In genomic region chr17:21292867-21293845, GRCh38 we compare ENCODE assay signal across 18 cellular contexts. TPM values are rescaled to one million over a fixed set of nuclear protein-coding genes. Genes with fewer than 3 reads are reported as not detected.
DNase-seq lines count a peak whose midpoint lies in the region; ATAC-seq, FAIRE-seq and TF ChIP-seq lines count a peak whose summit lies in the region.
"Had no signal": no experiment of that assay in that cellular context is flagged by ENCODE, and none has a peak within 500 bp of the region (broad histone marks: within the 10 kb centered on the region; RNA-seq: fewer than 3 reads in every experiment).

No MANE protein-coding gene starts in this region.

- no peak overlapping the region for H3K14ac ChIP-seq in IMR-90 (replicated peaks; ENCODE audit: low read depth, low read length)

- peaks cover 15 to 47% (median 33%) of the 10 kb centered on the region in 4 donors for H3K4me1 Mint-ChIP-seq in CD4-positive, alpha-beta memory T cell
- peaks cover 33% of the 10 kb centered on the region for H3K4me1 Mint-ChIP-seq in osteocyte (ENCODE audit: unreplicated experiment)

- H3K9ac ChIP-seq in IMR-90 (ENCODE audit: low read depth, low read length) (no peak overlapping the region), kidney (ENCODE audit: low read length in 2 of 2) (no peak overlapping the region)

- H3K27me3 ChIP-seq in CD4-positive, alpha-beta memory T cell (ENCODE audit: insufficient read depth, low read length) = no peaks in the 10 kb centered on the region
- H3K27me3 ChIP-seq in IMR-90 (ENCODE audit: control insufficient read depth, insufficient read depth, low read length) = no peaks in the 10 kb centered on the region
- H3K27me3 ChIP-seq in esophagus muscularis mucosa = no peaks in the 10 kb centered on the region

- peaks cover 2% of the 10 kb centered on the region for H3K36me3 ChIP-seq in CD4-positive, alpha-beta memory T cell (ENCODE audit: insufficient read depth, low read length)
- peaks cover 10% of the 10 kb centered on the region for H3K36me3 ChIP-seq in IMR-90 (ENCODE audit: control insufficient read depth, insufficient read depth, low read length)
- no peaks in the 10 kb centered on the region for H3K36me3 ChIP-seq in kidney (ENCODE audit: control insufficient read depth in 1 of 2, insufficient read depth in 2 of 2, low read length in 2 of 2)
- peaks cover 0 to 18% (median 4%) of the 10 kb centered on the region in 4 donors for H3K36me3 ChIP-seq in esophagus muscularis mucosa

- peaks cover 4% of the 10 kb centered on the region; the same call in 1 of the 2 replicates for H3K9me1 ChIP-seq in IMR-90 (ENCODE audit: insufficient read depth, low read length)

- no peak overlapping the region for H3K4ac ChIP-seq in IMR-90 (ENCODE audit: low read depth, low read length)

- H2AFZ ChIP-seq in IMR-90 (replicated peaks; ENCODE audit: low read length, poor library complexity) = no peak overlapping the region

- H4K5ac ChIP-seq in IMR-90 (ENCODE audit: low read depth, low read length) = no peak overlapping the region

- no peak overlapping the region for H3K56ac ChIP-seq in IMR-90 (ENCODE audit: extremely low read depth, insufficient read depth, low read length)

- H3K27ac Mint-ChIP-seq in CD4-positive, alpha-beta memory T cell = peak overlapping the region in 5 of 7 donors; percentile 31 to 80 (median 58)
- H3K27ac Mint-ChIP-seq in osteocyte (ENCODE audit: unreplicated experiment) = no peak overlapping the region

- in situ Hi-C loops in IMR-90 (cut with MboI; ENCODE audit: low sequenced_read_pairs) = no loop called here

- CTCF ChIA-PET in CD4-positive, alpha-beta memory T cell (lab: Charles Lee; ENCODE audit: partially characterized antibody) = no interaction called here
- CTCF ChIA-PET in IMR-90 (lab: Yijun Ruan, JAX) = no interaction called here

- H2BK20ac ChIP-seq in IMR-90 (ENCODE audit: low read depth, low read length) = no peak overlapping the region

- H2BK120ac ChIP-seq in IMR-90 (ENCODE audit: low read depth, low read length) = no peak overlapping the region

- H2BK5ac ChIP-seq in IMR-90 (ENCODE audit: low read depth, low read length, poor library complexity, severe bottlenecking) = no peak overlapping the region

- peaks cover 39% of the 10 kb centered on the region for H3K4me1 ChIP-seq in CD4-positive, alpha-beta memory T cell (ENCODE audit: insufficient read depth, low read length)
- peaks cover 33% of the 10 kb centered on the region for H3K4me1 ChIP-seq in IMR-90 (ENCODE audit: control insufficient read depth, insufficient read depth, low read length)
- H3K4me1 ChIP-seq in kidney (ENCODE audit: control insufficient read depth in 1 of 2, insufficient read depth in 1 of 2, low read depth in 1 of 2, low read length in 2 of 2) = peaks cover 33 to 42% of the 10 kb centered on the region in 2 donors
- peaks cover 50 to 86% (median 66%) of the 10 kb centered on the region in 4 donors for H3K4me1 ChIP-seq in esophagus muscularis mucosa

- no peak overlapping the region for H3K27ac ChIP-seq in CD4-positive, alpha-beta memory T cell (ENCODE audit: low read depth, low read length)
- H3K27ac ChIP-seq in IMR-90 (ENCODE audit: insufficient read depth, low read length) = no peak overlapping the region
- peak overlapping the region in 1 of 2 donors; percentile 23 for H3K27ac ChIP-seq in kidney (ENCODE audit: low read depth in 2 of 2, low read length in 2 of 2)
- H3K27ac ChIP-seq in esophagus muscularis mucosa (replicated peaks in 1 of 4) = no peak overlapping the region
- H3K27ac ChIP-seq: HL-60 had no signal

- no peaks in the 10 kb centered on the region for H3K9me3 ChIP-seq in CD4-positive, alpha-beta memory T cell (ENCODE audit: control insufficient read depth in 1 of 2, low read length in 2 of 2)
- H3K9me3 ChIP-seq in IMR-90 (ENCODE audit: control insufficient read depth, insufficient read depth, low read length) (peaks cover 3% of the 10 kb centered on the region; the same call in 1 of the 2 replicates), kidney (ENCODE audit: control insufficient read depth in 1 of 2, low read length in 2 of 2) (no peaks in the 10 kb centered on the region), esophagus muscularis mucosa (no peaks in the 10 kb centered on the region)

- H3K4me2 ChIP-seq in IMR-90 (ENCODE audit: low read depth, low read length) = no peak overlapping the region

- H3K27me3 Mint-ChIP-seq in CD4-positive, alpha-beta memory T cell = peaks cover 0 to 4% of the 10 kb centered on the region in 2 donors
- no peaks in the 10 kb centered on the region for H3K27me3 Mint-ChIP-seq in osteocyte (ENCODE audit: unreplicated experiment)
- H3K27me3 Mint-ChIP-seq: B cell had no signal

- H2AK5ac ChIP-seq in IMR-90 (ENCODE audit: low read depth, low read length) = no peak overlapping the region

- POLR2A ChIA-PET in CD4-positive, alpha-beta memory T cell (lab: Charles Lee; ENCODE audit: partially characterized antibody) = interaction anchor here (0.7 kb wide), 1 partner anchor 13 kb away, joined by 3 read pairs; no protein-coding TSS in a partner anchor
- POLR2A ChIA-PET in IMR-90 (lab: Charles Lee; ENCODE audit: unreplicated experiment) = no interaction called here

- ATAC-seq in IMR-90 (ENCODE audit: low read depth) = no peak
- no peak for ATAC-seq in HG02840 (IDR thresholded peaks at IDR 0.05; ENCODE audit: low FRiP score, unreplicated experiment)

- WGBS in IMR-90 (ENCODE audit: extremely low coverage in 2 of 2, insufficient read length in 1 of 2), 2 experiments = 69% methylated on average over 15 of the region's 20 CpGs; no CpG with 5 or more reads in 1 of the 2 experiments
- WGBS in esophagus muscularis mucosa = 78% methylated on average over 20 of the region's 20 CpGs

- H3K36me3 Mint-ChIP-seq in CD4-positive, alpha-beta memory T cell = peaks cover 0 to 21% of the 10 kb centered on the region in 2 donors
- H3K36me3 Mint-ChIP-seq in osteocyte (ENCODE audit: unreplicated experiment) = peaks cover 2% of the 10 kb centered on the region

- H4K8ac ChIP-seq in IMR-90 (ENCODE audit: low read depth in 2 of 2, low read length in 2 of 2) = no peak overlapping the region

- TF ChIP-seq EP300 in esophagus muscularis mucosa (IDR thresholded peaks at IDR 0.05) = no peak

- H2AK9ac ChIP-seq in IMR-90 (replicated peaks; ENCODE audit: low read depth, low read length, poor library complexity) = peak overlapping the region; percentile 21

- TF ChIP-seq CTCF in IMR-90 (conservative IDR thresholded peaks at IDR 0.05; ENCODE audit: low read depth, low read length) = no peak
- TF ChIP-seq CTCF in kidney (IDR thresholded peaks at IDR 0.05; ENCODE audit: borderline replicate concordance, extremely low read depth, insufficient read depth) = no peak
- no peak for TF ChIP-seq CTCF in osteocyte (IDR thresholded peaks at IDR 0.05)
- no peak for TF ChIP-seq CTCF in esophagus muscularis mucosa (IDR thresholded peaks at IDR 0.05)

- H2BK15ac ChIP-seq in IMR-90 (ENCODE audit: low read depth, low read length) = no peak overlapping the region

- intact Hi-C loops in CD4-positive, alpha-beta memory T cell (cut with micrococcal nuclease) = no loop called here
- intact Hi-C loops in IMR-90 (cut with micrococcal nuclease) (no loop called here), kidney (cut with DNase I) (no loop called here), esophagus muscularis mucosa (cut with DNase I) (no loop called here)

- H3K9me3 Mint-ChIP-seq in CD4-positive, alpha-beta memory T cell = peaks cover 0 to 17% (median 9%) of the 10 kb centered on the region in 8 donors
- no peaks in the 10 kb centered on the region for H3K9me3 Mint-ChIP-seq in osteocyte (ENCODE audit: unreplicated experiment)

- no TSS peak for BruUV-seq in IMR-90 (replicated peaks; lab: Mats Ljungman, UMichigan)

- peak in 1 of 5 donors; percentile 18 for DNase-seq in CD4-positive, alpha-beta memory T cell
- no peak for DNase-seq in IMR-90
- DNase-seq in kidney = peak; percentile 77
- DNase-seq in osteocyte (ENCODE audit: extremely low spot score, unreplicated experiment) = peak; percentile 85
- DNase-seq in esophagus muscularis mucosa (ENCODE audit: extremely low spot score) = no peak
- DNase-seq in activated effector memory CD4-positive, alpha-beta T cell treated with Interleukin-2 at 50 U/mL for 16 hours = no peak
- DNase-seq: CD8-positive, alpha-beta memory T cell; DMS79; HCEC 1CT; KBM-7; MV-4-11; NCI-H1436; NCI-H2029 treated with DMSO at 0.1 percent for 48 hours; NCI-H510A had no signal

- peaks cover under 1 to 42% of the 10 kb centered on the region in 2 experiments; a peak in 3 of 4 replicates for H3K79me1 ChIP-seq in IMR-90 (ENCODE audit: low read depth in 1 of 2, low read length in 2 of 2)

- no peak overlapping the region for H3K4me3 Mint-ChIP-seq in CD4-positive, alpha-beta memory T cell
- H3K4me3 Mint-ChIP-seq in osteocyte (ENCODE audit: unreplicated experiment) = no peak overlapping the region
- H3K4me3 Mint-ChIP-seq: B cell had no signal

- H3K18ac ChIP-seq in IMR-90 (ENCODE audit: low read depth, low read length) = no peak overlapping the region

- TF ChIP-seq RAD21 in IMR-90 (IDR thresholded peaks at IDR 0.05; ENCODE audit: low read length) = no peak

- H3K4me3 ChIP-seq in CD4-positive, alpha-beta memory T cell (ENCODE audit: low read length in 2 of 2) = no peak overlapping the region
- no peak overlapping the region for H3K4me3 ChIP-seq in IMR-90 (ENCODE audit: insufficient read depth, low read depth, low read length)
- no peak overlapping the region for H3K4me3 ChIP-seq in kidney (ENCODE audit: low read length in 2 of 2)
- no peak overlapping the region for H3K4me3 ChIP-seq in esophagus muscularis mucosa

- H4K91ac ChIP-seq in IMR-90 (ENCODE audit: insufficient read depth, low read depth, low read length) = no peak overlapping the region

- no peak for FAIRE-seq in kidney (lab: Jason Lieb, UNC)
- FAIRE-seq: D721Med had no signal

- TF ChIP-seq POLR2A in IMR-90 (IDR thresholded peaks at IDR 0.05; ENCODE audit: low read depth, low read length) = no peak
- no peak for TF ChIP-seq POLR2A in esophagus muscularis mucosa (IDR thresholded peaks at IDR 0.05; ENCODE audit: low read depth)

- H4K20me1 ChIP-seq in IMR-90 (ENCODE audit: insufficient read depth, low read length) = peaks cover 99% of the 10 kb centered on the region

- dilution Hi-C loops in IMR-90 (cut with HindIII; ENCODE audit: low sequenced_read_pairs, unreplicated experiment) = no loop called here

- H3K23ac ChIP-seq in IMR-90 (ENCODE audit: low read depth, low read length) = no peak overlapping the region

RNA-seq across cellular contexts. Expression of gene MAP2K3, which starts 8.6 kb away (rescaled TPM):
- 10 to 100 TPM; 52.6 to 63.2 TPM for total RNA-seq in CD4-positive, alpha-beta memory T cell
- 10 to 100 TPM; 48.5 to 88.9 TPM for polyA plus RNA-seq in CD4-positive, alpha-beta memory T cell
- total RNA-seq in IMR-90 (2012; rRNA removed) (23.5 and 25.0 TPM in 2 replicates), kidney (44.0 TPM), osteocyte (33.1 and 36.2 TPM in 2 replicates), esophagus muscularis mucosa (10 to 100 TPM; 23.3 to 42.4 (median 30.5) TPM)
- polyA plus RNA-seq in IMR-90 (2012; rRNA removed) (72.6 and 82.2 TPM in 2 replicates), kidney (ENCODE audit: insufficient read depth, low read depth, low replicate concordance) (40.1 TPM)
- 80.0 and 96.7 TPM in 2 replicates for polyA plus RNA-seq in IMR-90 (2012; cell fraction: cytosol; rRNA removed)
- 106 and 189 TPM in 2 replicates for polyA plus RNA-seq in IMR-90 (2012; cell fraction: nucleus; rRNA removed; ENCODE audit: low replicate concordance)

RNA-seq across cellular contexts. Expression of gene NATD1, which starts 39.9 kb away (rescaled TPM):
- 10 to 100 TPM; 13.1 to 13.5 TPM for total RNA-seq in CD4-positive, alpha-beta memory T cell
- 1 to 10 TPM in 1 of 2 donors, under 1 TPM in 1; 0.32 to 2.3 TPM for polyA plus RNA-seq in CD4-positive, alpha-beta memory T cell
- total RNA-seq in IMR-90 (2012; rRNA removed) (0.56 and 0.90 TPM in 2 replicates), kidney (14.2 TPM), osteocyte (18.5 and 18.8 TPM in 2 replicates), esophagus muscularis mucosa (10 to 100 TPM; 12.3 to 26.2 (median 18.1) TPM)
- polyA plus RNA-seq in IMR-90 (2012; rRNA removed) (4.1 and 4.3 TPM in 2 replicates), kidney (ENCODE audit: insufficient read depth, low read depth, low replicate concordance) (5.0 TPM)
- 2.2 and 5.3 TPM in 2 replicates for polyA plus RNA-seq in IMR-90 (2012; cell fraction: cytosol; rRNA removed)
- polyA plus RNA-seq in IMR-90 (2012; cell fraction: nucleus; rRNA removed; ENCODE audit: low replicate concordance) = 4.7 and 7.3 TPM in 2 replicates

Comparison
In these comparisons a context has a peak if more than half of its experiments do, and no peak if none do; other contexts are left out.
1. DNase-seq: peak in kidney (single experiment) and osteocyte (single experiment); none in IMR-90 (single experiment), esophagus muscularis mucosa (single experiment) and activated effector memory CD4-positive, alpha-beta T cell treated with Interleukin-2 at 50 U/mL for 16 hours (single experiment).